In the genomic region with DNA sequence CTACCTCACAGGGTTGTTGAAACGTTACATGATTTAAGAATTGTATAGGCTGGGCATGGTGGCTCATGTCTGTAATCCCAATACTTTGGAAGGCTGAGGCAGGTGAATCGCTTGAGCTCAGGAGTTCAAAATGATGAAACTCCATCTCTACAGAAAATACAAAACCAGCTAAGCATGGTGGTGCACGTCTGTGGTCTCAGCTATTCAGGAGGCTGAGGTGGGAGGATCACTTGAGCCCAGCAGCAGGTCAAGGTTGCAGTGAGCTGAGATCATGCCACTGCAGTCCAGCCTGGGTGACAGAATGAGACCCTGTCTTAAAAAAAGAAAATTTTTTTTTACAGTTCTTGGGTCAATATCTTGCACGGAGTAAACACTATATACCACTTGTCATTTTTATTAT, we compare ENCODE assay signal across 17 cellular contexts. TPM values are rescaled to one million over a fixed set of nuclear protein-coding genes. Genes with fewer than 3 reads are reported as not detected.
DNase-seq lines count a peak whose midpoint lies in the region; ATAC-seq and TF ChIP-seq lines count a peak whose summit lies in the region.
"Had no signal": no experiment of that assay in that cellular context is flagged by ENCODE, and none has a peak within 500 bp of the region (broad histone marks: within the 10 kb centered on the region; RNA-seq: fewer than 3 reads in every experiment).

No MANE protein-coding gene starts in this region.

- H4K12ac ChIP-seq in trophoblast cell (ENCODE audit: low read depth, low read length): no peak overlapping the region

- H3K14ac ChIP-seq in trophoblast cell (ENCODE audit: low read length): no peak overlapping the region

- no peak overlapping the region for H4K8ac ChIP-seq in trophoblast cell (ENCODE audit: low read depth, low read length)

- TF ChIP-seq CTCF in heart right ventricle (IDR thresholded peaks at IDR 0.05) (no peak), uterus (IDR thresholded peaks at IDR 0.05) (no peak)

- intact Hi-C loops in heart right ventricle (cut with DNase I): no loop called here
- intact Hi-C loops in left ventricle myocardium superior (cut with micrococcal nuclease): no loop called here
- intact Hi-C loops in uterus (cut with DNase I; ENCODE audit: low total_unique reads): no loop called here

- peak overlapping the region; percentile 92 for H4K91ac ChIP-seq in trophoblast cell (ENCODE audit: low read depth, low read length)

- H3K4me1 ChIP-seq in heart right ventricle (peaks cover 3 to 60% (median 41%) of the 10 kb centered on the region in 9 donors), trophoblast cell (ENCODE audit: control insufficient read depth in 1 of 2, insufficient read depth in 2 of 2, low read length in 2 of 2) (peaks cover 37 to 43% of the 10 kb centered on the region in 2 experiments), uterus (peaks cover 6 to 17% of the 10 kb centered on the region in 2 donors)

- peaks cover 3% of the 10 kb centered on the region for H3K79me2 ChIP-seq in trophoblast cell (ENCODE audit: control insufficient read depth, insufficient read depth, low read length, poor library complexity)

- H3K27me3 ChIP-seq in heart right ventricle (no peaks in the 10 kb centered on the region), trophoblast cell (ENCODE audit: insufficient read depth, low read length) (no peaks in the 10 kb centered on the region), uterus (no peaks in the 10 kb centered on the region)

- ATAC-seq in heart right ventricle (no peak), left ventricle myocardium superior (no peak), GM18519 (IDR thresholded peaks at IDR 0.05; ENCODE audit: low FRiP score, unreplicated experiment) (no peak)
- ATAC-seq: activated naive CD4-positive, alpha-beta T cell treated with anti-CD3 and anti-CD28 coated beads, Interleukin-2, amount 50 U/mL, for 72 hours; GM12878 had no signal

- no peak overlapping the region for H3K23ac ChIP-seq in trophoblast cell (ENCODE audit: low read length)

- peaks cover 0 to 21% (median 14%) of the 10 kb centered on the region in 9 donors for H3K36me3 ChIP-seq in heart right ventricle
- H3K36me3 ChIP-seq in trophoblast cell (ENCODE audit: control insufficient read depth in 1 of 2, insufficient read depth in 2 of 2, low read length in 2 of 2): peaks cover 11 to 13% of the 10 kb centered on the region in 2 experiments
- no peaks in the 10 kb centered on the region for H3K36me3 ChIP-seq in uterus

- DNase-seq in heart right ventricle (no peak), left ventricle myocardium superior (no peak), epithelial cell of prostate (ENCODE audit: low read depth, low spot score) (no peak), trophoblast cell (no peak), uterus (no peak), NCI-H2081 (lab: John Stamatoyannopoulos, UW) (no peak), EL (no peak)
- DNase-seq: DMS79; effector CD8-positive, alpha-beta T cell; hippocampal formation; NCI-H1105 treated with DMSO at 0.1 percent for 48 hours; NCI-H510A had no signal

- H3K79me1 ChIP-seq in trophoblast cell (ENCODE audit: low read length): peaks cover 32% of the 10 kb centered on the region

- peak overlapping the region; percentile 96 for H2BK12ac ChIP-seq in trophoblast cell (ENCODE audit: low read length)

- peak overlapping the region; percentile 83 for H2BK120ac ChIP-seq in trophoblast cell (ENCODE audit: insufficient read depth, low read length, poor library complexity)

- H2AK5ac ChIP-seq in trophoblast cell (ENCODE audit: low read length): no peak overlapping the region

- TF ChIP-seq POLR2A in uterus (IDR thresholded peaks at IDR 0.05): no peak

- H3K4ac ChIP-seq in trophoblast cell (ENCODE audit: low read depth, low read length): no peak overlapping the region

- 63 to 79% methylated on average over 4 of the region's 4 CpGs for WGBS in heart right ventricle, 2 donors
- WGBS in trophoblast cell (ENCODE audit: extremely low coverage, insufficient coverage, insufficient read length): no CpG with 5 or more reads among the region's 4 CpGs

- no peak overlapping the region for H3K4me3 ChIP-seq in heart right ventricle
- no peak overlapping the region for H3K4me3 ChIP-seq in trophoblast cell (ENCODE audit: low read depth, low read length)
- H3K4me3 ChIP-seq in uterus: no peak overlapping the region
- H3K4me3 ChIP-seq: GM12878 had no signal

- H3K18ac ChIP-seq in trophoblast cell (ENCODE audit: low read length): no peak overlapping the region

- H3K4me2 ChIP-seq in trophoblast cell (ENCODE audit: low read length): peak overlapping the region; percentile 24

- no peak overlapping the region for H2AFZ ChIP-seq in trophoblast cell (ENCODE audit: insufficient read depth, low read length, poor library complexity)

- no peak overlapping the region for H3K9ac ChIP-seq in trophoblast cell (ENCODE audit: low read length)

- peak overlapping the region in 9 of 10 donors; percentile 4 to 80 (median 66) for H3K27ac ChIP-seq in heart right ventricle
- H3K27ac ChIP-seq in epithelial cell of prostate: peak overlapping the region; percentile 100
- H3K27ac ChIP-seq in trophoblast cell (ENCODE audit: low read depth, low read length): peak overlapping the region; percentile 77
- H3K27ac ChIP-seq in uterus: peak overlapping the region; percentile 87 to 89

- peak overlapping the region; percentile 67 for H2BK5ac ChIP-seq in trophoblast cell (ENCODE audit: low read depth, low read length, poor library complexity)

- H3K9me3 ChIP-seq in heart right ventricle: no peaks in the 10 kb centered on the region
- H3K9me3 ChIP-seq in trophoblast cell (ENCODE audit: insufficient read depth, low read depth, low read length): no peaks in the 10 kb centered on the region
- no peaks in the 10 kb centered on the region for H3K9me3 ChIP-seq in uterus

RNA-seq across cellular contexts. Expression of a gene that starts 8.2 kb away (rescaled TPM):
- total RNA-seq in heart right ventricle (10 to 100 TPM; 14.4 to 40.0 (median 23.6) TPM), left ventricle myocardium superior (20.4 TPM), uterus (10 to 100 TPM; 14.4 to 80.2 (median 43.7) TPM)
- 10 to 100 TPM; 20.8 to 35.6 TPM for polyA plus RNA-seq in heart right ventricle
- polyA plus RNA-seq in trophoblast cell (2013): 49.4 and 51.1 TPM in 2 replicates

RNA-seq across cellular contexts. Expression of a gene that starts 39.3 kb away (rescaled TPM):
- total RNA-seq in heart right ventricle (100 to 1,000 TPM in 1 of 10 donors, 10 to 100 TPM in 7, 1 to 10 TPM in 2; 1.2 to 166 (median 26.1) TPM), left ventricle myocardium superior (1.1 TPM), uterus (1 to 10 TPM in 1 of 4 donors, under 1 TPM in 1, not detected in 2; 0.30 to 3.9 TPM)
- 10 to 100 TPM; 20.8 to 48.0 TPM for polyA plus RNA-seq in heart right ventricle
- polyA plus RNA-seq in trophoblast cell (2013): 0.75 and 0.90 TPM in 2 replicates
- total RNA-seq: activated naive CD4-positive, alpha-beta T cell treated with anti-CD3 and anti-CD28 coated beads, Interleukin-2, amount 50 U/mL, for 72 hours; GM12878; pulmonary artery endothelial cell; subcutaneous adipose tissue had no signal

RNA-seq across cellular contexts. Expression of a gene that starts 46.1 kb away (rescaled TPM):
- 100 to 1,000 TPM in 1 of 10 donors, 10 to 100 TPM in 9; 48.1 to 103 (median 58.9) TPM for total RNA-seq in heart right ventricle
- 100 to 1,000 TPM in 1 of 2 donors, 10 to 100 TPM in 1; 74.5 to 104 TPM for polyA plus RNA-seq in heart right ventricle
- 41.4 TPM for total RNA-seq in left ventricle myocardium superior
- 326 and 348 TPM in 2 replicates for polyA plus RNA-seq in trophoblast cell (2013)
- 1,000 to 10,000 TPM in 3 of 4 donors, 100 to 1,000 TPM in 1; 913 to 2,516 (median 1,349) TPM for total RNA-seq in uterus

Comparison
In these comparisons a context has a peak if more than half of its experiments do, and no peak if none do; other contexts are left out.
1. RNA of a gene that starts 46.1 kb away (total RNA-seq): 913 to 2,516 TPM in uterus; 48.1 to 103 TPM in heart right ventricle and 41.4 TPM in left ventricle myocardium superior (single experiment); every median in the first group is over 4 times any median in the second.
2. Peak in every context shown above with its lines, with median percentiles within 50 percentile points of each other: H3K27ac ChIP-seq.